ENCODE assay signal across 24 cellular contexts in genomic region chr1:10522324-10522860, GRCh38. TPM values are rescaled to one million over a fixed set of nuclear protein-coding genes. Genes with fewer than 3 reads are reported as not detected.
DNase-seq lines count a peak whose midpoint lies in the region; ATAC-seq and TF ChIP-seq lines count a peak whose summit lies in the region.
"Had no signal": no experiment of that assay in that cellular context is flagged by ENCODE, and none has a peak within 500 bp of the region (broad histone marks: within the 10 kb centered on the region; RNA-seq: fewer than 3 reads in every experiment).

No MANE protein-coding gene starts in this region.

- TF ChIP-seq CTCF in fibroblast of the aortic adventitia (IDR thresholded peaks at IDR 0.05; ENCODE audit: insufficient read depth, low read length) (no peak), mucosa of descending colon (IDR thresholded peaks at IDR 0.05) (no peak)

- peak overlapping the region; percentile 26 for H3K27ac Mint-ChIP-seq in stimulated activated naive CD8-positive, alpha-beta T cell treated with anti-CD3 and anti-CD28 coated beads, Interleukin-15, Interleukin-2, amounts not matched to agents 100 ng/mL and 50 ng/mL, for 24 hours
- H3K27ac Mint-ChIP-seq: activated CD4-positive, alpha-beta T cell treated with anti-CD3 and anti-CD28 coated beads, Interleukin-2, amount 10 ng/mL, durations not matched to agents 24 days and 14 days had no signal

- peaks cover 5% of the 10 kb centered on the region for H3K4me1 ChIP-seq in mucosa of descending colon (ENCODE audit: low read depth)
- H3K4me1 ChIP-seq: HAP-1 had no signal

- no peak for DNase-seq in stimulated activated naive CD8-positive, alpha-beta T cell treated with anti-CD3 and anti-CD28 coated beads, Interleukin-15, Interleukin-2, amounts not matched to agents 100 U/mL and 50 U/mL, for 24 hours
- peak; percentile 81 to 86 for DNase-seq in NCI-H524 (lab: John Stamatoyannopoulos, UW)
- peak; percentile 20 for DNase-seq in fibroblast of the aortic adventitia (ENCODE audit: low read depth)
- DNase-seq in left lobe of liver (ENCODE audit: low spot score), result no peak
- no peak for DNase-seq in AG20443 (ENCODE audit: low spot score)
- DNase-seq in mucosa of descending colon, result no peak
- no peak for DNase-seq in islet precursor cell
- DNase-seq: activated CD4-positive, alpha-beta T cell treated with anti-CD3 and anti-CD28 coated beads, Interleukin-2, amount 10 ng/mL, durations not matched to agents 24 days and 14 days; activated CD8-positive, alpha-beta memory T cell treated with anti-CD3 and anti-CD28 coated beads, Interleukin-2, amount 50 U/mL, for 4 hours; activated gamma-delta T cell; amniotic stem cell; caudate nucleus; foreskin melanocyte; Kasumi-1; kidney; naive thymus-derived CD8-positive, alpha-beta T cell; NCI-H1105; NCI-H2029 treated with DMSO at 0.1 percent for 48 hours; NCI-H748 treated with DMSO at 0.1 percent for 48 hours; OCI-M1; Right ventricle myocardium superior; sigmoid colon had no signal

- H3K36me3 ChIP-seq in mucosa of descending colon (ENCODE audit: low read depth), result no peaks in the 10 kb centered on the region
- H3K36me3 ChIP-seq: sigmoid colon had no signal

- no peak overlapping the region for H3K4me3 Mint-ChIP-seq in stimulated activated naive CD8-positive, alpha-beta T cell treated with anti-CD3 and anti-CD28 coated beads, Interleukin-15, Interleukin-2, amounts not matched to agents 100 ng/mL and 50 ng/mL, for 24 hours
- H3K4me3 Mint-ChIP-seq: activated CD4-positive, alpha-beta T cell treated with anti-CD3 and anti-CD28 coated beads, Interleukin-2, amount 10 ng/mL, durations not matched to agents 24 days and 14 days; naive thymus-derived CD8-positive, alpha-beta T cell had no signal

- H3K4me1 Mint-ChIP-seq in stimulated activated naive CD8-positive, alpha-beta T cell treated with anti-CD3 and anti-CD28 coated beads, Interleukin-15, Interleukin-2, amounts not matched to agents 100 ng/mL and 50 ng/mL, for 24 hours (ENCODE audit: low read depth), result peaks cover 49% of the 10 kb centered on the region

- intact Hi-C loops in mucosa of descending colon (cut with DNase I, micrococcal nuclease), result no loop called here

- H3K27me3 Mint-ChIP-seq in stimulated activated naive CD8-positive, alpha-beta T cell treated with anti-CD3 and anti-CD28 coated beads, Interleukin-15, Interleukin-2, amounts not matched to agents 100 ng/mL and 50 ng/mL, for 24 hours, result no peaks in the 10 kb centered on the region
- H3K27me3 Mint-ChIP-seq: activated CD4-positive, alpha-beta T cell treated with anti-CD3 and anti-CD28 coated beads, Interleukin-2, amount 10 ng/mL, durations not matched to agents 24 days and 14 days; naive thymus-derived CD8-positive, alpha-beta T cell had no signal

- H3K4me3 ChIP-seq in fibroblast of the aortic adventitia (ENCODE audit: low read depth, low read length) (no peak overlapping the region), mucosa of descending colon (no peak overlapping the region)
- H3K4me3 ChIP-seq: HAP-1, sigmoid colon had no signal

- ATAC-seq in stimulated activated naive CD8-positive, alpha-beta T cell treated with anti-CD3 and anti-CD28 coated beads, Interleukin-15, Interleukin-2, amounts not matched to agents 100 U/mL and 50 U/mL, for 24 hours, result no peak
- ATAC-seq in left lobe of liver, result no peak
- ATAC-seq in mucosa of descending colon, result no peak
- ATAC-seq: naive thymus-derived CD8-positive, alpha-beta T cell had no signal

- no peaks in the 10 kb centered on the region for H3K9me3 Mint-ChIP-seq in stimulated activated naive CD8-positive, alpha-beta T cell treated with anti-CD3 and anti-CD28 coated beads, Interleukin-15, Interleukin-2, amounts not matched to agents 100 ng/mL and 50 ng/mL, for 24 hours
- H3K9me3 Mint-ChIP-seq: activated CD4-positive, alpha-beta T cell treated with anti-CD3 and anti-CD28 coated beads, Interleukin-2, amount 10 ng/mL, durations not matched to agents 24 days and 14 days; naive thymus-derived CD8-positive, alpha-beta T cell had no signal

- peaks cover 15% of the 10 kb centered on the region for H3K36me3 Mint-ChIP-seq in stimulated activated naive CD8-positive, alpha-beta T cell treated with anti-CD3 and anti-CD28 coated beads, Interleukin-15, Interleukin-2, amounts not matched to agents 100 ng/mL and 50 ng/mL, for 24 hours (ENCODE audit: low read depth)

- no peaks in the 10 kb centered on the region for H3K9me3 ChIP-seq in mucosa of descending colon
- H3K9me3 ChIP-seq: HAP-1, sigmoid colon had no signal

RNA-seq across cellular contexts. Expression of gene PEX14, which starts 47.6 kb away (rescaled TPM):
- total RNA-seq in fibroblast of the aortic adventitia (ENCODE audit: low replicate concordance), result 8.3 and 12.2 TPM in 2 replicates
- 24.0 TPM for total RNA-seq in left lobe of liver
- 10 to 100 TPM; 18.9 to 23.8 (median 21.3) TPM for total RNA-seq in mucosa of descending colon

RNA-seq across cellular contexts. Expression of gene DFFA, which starts 50.1 kb away (rescaled TPM):
- total RNA-seq in fibroblast of the aortic adventitia (ENCODE audit: low replicate concordance) (23.1 and 36.6 TPM in 2 replicates), left lobe of liver (19.4 TPM), mucosa of descending colon (10 to 100 TPM; 20.9 to 34.0 (median 21.9) TPM)

Comparison
In these comparisons a context has a peak if more than half of its experiments do, and no peak if none do; other contexts are left out.
1. DNase-seq: peak in NCI-H524 (2 of 2) and fibroblast of the aortic adventitia (single experiment); none in stimulated activated naive CD8-positive, alpha-beta T cell treated with anti-CD3 and anti-CD28 coated beads, Interleukin-15, Interleukin-2, amounts not matched to agents 100 U/mL and 50 U/mL, for 24 hours (single experiment), left lobe of liver (single experiment), AG20443 (single experiment), mucosa of descending colon (0 of 3) and islet precursor cell (single experiment).